25 cellular contexts compared by ENCODE assay signal in genomic region chr19:8457802-8458201, GRCh38. TPM values are rescaled to one million over a fixed set of nuclear protein-coding genes. Genes with fewer than 3 reads are reported as not detected.
DNase-seq lines count a peak whose midpoint lies in the region; ATAC-seq, FAIRE-seq and TF ChIP-seq lines count a peak whose summit lies in the region.
"Had no signal": no experiment of that assay in that cellular context is flagged by ENCODE, and none has a peak within 500 bp of the region (broad histone marks: within the 10 kb centered on the region; RNA-seq: fewer than 3 reads in every experiment).

No MANE protein-coding gene starts in this region.

- CTCF ChIA-PET in CD4-positive, alpha-beta T cell (lab: Charles Lee): no interaction called here
- CTCF ChIA-PET in GM12878 (lab: Yijun Ruan, JAX): interaction anchor here (1.0 to 1.1 kb wide), 2 partner anchors 121 to 123 kb away, joined by 3 to 5 read pairs; no protein-coding TSS in a partner anchor

- SMC1A ChIA-PET in GM12878 (lab: Charles Lee; ENCODE audit: uncharacterized antibody, unreplicated experiment): interaction anchor here (1.6 kb wide), 1 partner anchor 9 kb away, joined by 6 read pairs; no protein-coding TSS in a partner anchor

- H3K9me3 Mint-ChIP-seq in CD4-positive, alpha-beta T cell: no peaks in the 10 kb centered on the region
- H3K9me3 Mint-ChIP-seq: activated CD4-positive, alpha-beta T cell treated with anti-CD3 and anti-CD28 coated beads, Interleukin-2, amount 10 ng/mL, durations not matched to agents 7 days and 5 days; activated T-helper 2 cell treated with anti-CD3 and anti-CD28 coated beads, Interferon-gamma antibody, Interleukin-2, Interleukin-4, amounts not matched to agents 10 μg/mL and 5 μg/mL and 100 μg/mL, durations not matched to agents 14 hours and 24 hours and 36 hours; CD14-positive monocyte; HFFc6 had no signal

- no peak for TF ChIP-seq CTCF in CD4-positive, alpha-beta T cell (IDR thresholded peaks at IDR 0.05)
- TF ChIP-seq CTCF in GM12878 (IDR thresholded peaks at IDR 0.05 in 2 of 3, conservative IDR thresholded peaks at IDR 0.05 in 1 of 3; ENCODE audit: control insufficient read depth in 2 of 3, extremely low read depth in 1 of 3, insufficient read depth in 1 of 3, low read depth in 3 of 3, low read length in 3 of 3) (no peak), osteoblast (IDR thresholded peaks at IDR 0.05; ENCODE audit: extremely low read depth, low read depth, low read length) (no peak)

- POLR2A ChIA-PET in CD4-positive, alpha-beta T cell (lab: Charles Lee): interaction anchor here (3.3 kb wide), 1 partner anchor 13 kb away, joined by 15 read pairs; the partner anchor contains the start of gene HNRNPM
- POLR2A ChIA-PET in GM12878 (lab: Charles Lee): interaction anchor here (1.1 to 1.3 kb wide), 2 partner anchors 9 to 14 kb away, joined by 3 to 5 read pairs; no protein-coding TSS in a partner anchor

- ATAC-seq in activated CD4-positive, CD25-positive, alpha-beta regulatory T cell treated with anti-CD3 and anti-CD28 coated beads, Interleukin-2, amount 50 U/mL, for 24 hours: peak; percentile 64 to 69
- no peak for ATAC-seq in CD4-positive, alpha-beta T cell (ENCODE audit: poor library complexity)
- ATAC-seq in GM12878 (0 out of 3 replicates have a peak, but pooled peaks have one; percentile 8), HG02678 (IDR thresholded peaks at IDR 0.05; ENCODE audit: unreplicated experiment) (no peak)
- ATAC-seq: gastroesophageal sphincter had no signal

- peaks cover 95% of the 10 kb centered on the region for H3K4me1 Mint-ChIP-seq in CD4-positive, alpha-beta T cell (ENCODE audit: low read depth)

- H3K4me2 ChIP-seq in GM12878 (ENCODE audit: control insufficient read depth, insufficient read depth): no peak overlapping the region; the same call in 1 of the 2 replicates
- no peak overlapping the region for H3K4me2 ChIP-seq in osteoblast (ENCODE audit: insufficient read depth, low read length)

- no peaks in the 10 kb centered on the region for H3K27me3 ChIP-seq in CD4-positive, alpha-beta T cell (ENCODE audit: control insufficient read depth, insufficient read depth, low read length)
- H3K27me3 ChIP-seq in GM12878 (replicated peaks in 1 of 2; ENCODE audit: control insufficient read depth in 2 of 2, insufficient read depth in 2 of 2, low read length in 1 of 2): no peaks in the 10 kb centered on the region
- no peaks in the 10 kb centered on the region for H3K27me3 ChIP-seq in osteoblast (ENCODE audit: insufficient read depth, low read length)
- H3K27me3 ChIP-seq: ascending aorta, gastroesophageal sphincter, left lung had no signal

- H4K20me1 ChIP-seq in GM12878 (ENCODE audit: control insufficient read depth, insufficient read depth): peaks cover 40% of the 10 kb centered on the region
- H4K20me1 ChIP-seq in osteoblast (ENCODE audit: insufficient read depth, low read length): peaks cover 90% of the 10 kb centered on the region

- no peak for FAIRE-seq in GM12878 (lab: Jason Lieb, UNC)

- WGBS in GM12878 (ENCODE audit: insufficient coverage, insufficient replicate concordance, low lambda C conversion rate, missing lambda C conversion rate): 0% methylated on average over 2 of the region's 2 CpGs

- H3K79me2 ChIP-seq in GM12878 (ENCODE audit: control insufficient read depth, insufficient read depth, low read length) (peaks cover 98% of the 10 kb centered on the region), osteoblast (ENCODE audit: insufficient read depth, low read length) (peaks cover 97% of the 10 kb centered on the region)

- H3K27me3 Mint-ChIP-seq in CD4-positive, alpha-beta T cell: no peaks in the 10 kb centered on the region
- H3K27me3 Mint-ChIP-seq: activated CD4-positive, alpha-beta T cell treated with anti-CD3 and anti-CD28 coated beads, Interleukin-2, amount 10 ng/mL, durations not matched to agents 7 days and 5 days had no signal

- BruUV-seq in GM12878 (replicated peaks; lab: Mats Ljungman, UMichigan): TSS peak; percentile 3

- no peak for DNase-seq in activated CD4-positive, CD25-positive, alpha-beta regulatory T cell (lab: John Stamatoyannopoulos, UW)
- no peak for DNase-seq in CD4-positive, alpha-beta T cell
- DNase-seq in GM12878 (ENCODE audit: low read depth, low spot score) (no peak), osteoblast (ENCODE audit: insufficient read length, low spot score, missing footprints) (no peak), EL (no peak), NCI-H2196 treated with DMSO at 0.1 percent for 48 hours (lab: John Stamatoyannopoulos, UW; ENCODE audit: unreplicated experiment) (no peak)
- DNase-seq: activated CD4-positive, alpha-beta T cell treated with anti-CD3 and anti-CD28 coated beads, Interleukin-2, amount 10 ng/mL, durations not matched to agents 7 days and 5 days; HFFc6; NCI-H1436; PC-9; stimulated activated CD4-positive, alpha-beta T cell treated with anti-CD3 and anti-CD28 coated beads, Interleukin-12 subunit alpha, Interleukin-12 subunit beta, amount 100 ng/mL, for 4 hours; stimulated activated naive CD4-positive, alpha-beta T cell; T-helper 9 cell had no signal

- TF ChIP-seq EP300 in GM12878 (IDR thresholded peaks at IDR 0.05; ENCODE audit: borderline replicate concordance in 1 of 2, control insufficient read depth in 1 of 2, low read depth in 2 of 2, low read length in 2 of 2): no peak

- H3K9me3 ChIP-seq in CD4-positive, alpha-beta T cell (ENCODE audit: control insufficient read depth, low read length): no peaks in the 10 kb centered on the region
- H3K9me3 ChIP-seq in GM12878 (replicated peaks; ENCODE audit: control insufficient read depth, insufficient read depth, low read length) (no peaks in the 10 kb centered on the region), osteoblast (ENCODE audit: low read depth, low read length) (no peaks in the 10 kb centered on the region)
- H3K9me3 ChIP-seq: ascending aorta, gastroesophageal sphincter, left lung had no signal

- RAD21 ChIA-PET in GM12878 (lab: Charles Lee; ENCODE audit: unreplicated experiment): no interaction called here

- H3K36me3 ChIP-seq in GM12878 (ENCODE audit: control insufficient read depth in 2 of 2, insufficient read depth in 2 of 2, low read length in 1 of 2): peaks cover 15 to 51% of the 10 kb centered on the region in 2 experiments
- peaks cover 36% of the 10 kb centered on the region for H3K36me3 ChIP-seq in osteoblast (ENCODE audit: insufficient read depth, low read length)

- H2AFZ ChIP-seq in GM12878 (ENCODE audit: control insufficient read depth, low read depth, low read length) (no peak overlapping the region), osteoblast (ENCODE audit: low read length) (no peak overlapping the region)
- H2AFZ ChIP-seq: PC-9 had no signal

- H3K9ac ChIP-seq in GM12878 (ENCODE audit: control insufficient read depth, insufficient read depth, low read length): no peak overlapping the region

- H3K4me3 Mint-ChIP-seq in CD4-positive, alpha-beta T cell: no peak overlapping the region
- H3K4me3 Mint-ChIP-seq: activated CD4-positive, alpha-beta T cell treated with anti-CD3 and anti-CD28 coated beads, Interleukin-2, amount 10 ng/mL, durations not matched to agents 7 days and 5 days; CD14-positive monocyte; HFFc6 had no signal

- H3K27ac Mint-ChIP-seq in CD4-positive, alpha-beta T cell: peak overlapping the region; percentile 36
- H3K27ac Mint-ChIP-seq: activated CD4-positive, alpha-beta T cell treated with anti-CD3 and anti-CD28 coated beads, Interleukin-2, amount 10 ng/mL, durations not matched to agents 7 days and 5 days; activated T-helper 2 cell treated with anti-CD3 and anti-CD28 coated beads, Interferon-gamma antibody, Interleukin-2, Interleukin-4, amounts not matched to agents 10 μg/mL and 5 μg/mL and 100 μg/mL, durations not matched to agents 14 hours and 24 hours and 36 hours had no signal

- no peak for TF ChIP-seq RAD21 in GM12878 (IDR thresholded peaks at IDR 0.05; ENCODE audit: insufficient read depth, low read depth, low read length)

- H3K4me1 ChIP-seq in GM12878 (ENCODE audit: control insufficient read depth, insufficient read depth, low read length): peaks cover 13% of the 10 kb centered on the region
- peaks cover 37% of the 10 kb centered on the region for H3K4me1 ChIP-seq in osteoblast (ENCODE audit: insufficient read depth, low read length)

- H3K36me3 Mint-ChIP-seq in CD4-positive, alpha-beta T cell (ENCODE audit: low read depth): peaks cover 94% of the 10 kb centered on the region

- H3K4me3 ChIP-seq in GM12878: no peak overlapping the region
- H3K4me3 ChIP-seq in osteoblast (ENCODE audit: insufficient read depth, low read length): no peak overlapping the region
- H3K4me3 ChIP-seq: ascending aorta, coronary artery, gastroesophageal sphincter, left lung, PC-9 had no signal

- TF ChIP-seq POLR2A in GM12878 (IDR thresholded peaks at IDR 0.05; ENCODE audit: low read depth, low read length): no peak

- no peak overlapping the region for H3K27ac ChIP-seq in CD4-positive, alpha-beta T cell (ENCODE audit: low read depth, low read length)
- H3K27ac ChIP-seq in GM12878 (ENCODE audit: control insufficient read depth, insufficient read depth): no peak overlapping the region
- peak overlapping the region; percentile 91 for H3K27ac ChIP-seq in osteoblast (ENCODE audit: low read depth, low read length)
- H3K27ac ChIP-seq: left lung had no signal

- in situ Hi-C loops in GM12878 (cut with MboI): no loop called here

- intact Hi-C loops in CD4-positive, alpha-beta T cell (cut with DNase I, micrococcal nuclease): no loop called here
- intact Hi-C loops in GM12878 (cut with micrococcal nuclease; ENCODE audit: unreplicated experiment): no loop called here

RNA-seq across cellular contexts. Expression of gene HNRNPM, which starts 13.0 kb away (rescaled TPM):
- total RNA-seq in CD4-positive, alpha-beta T cell: 100 to 1,000 TPM; 269 to 272 TPM
- 182 and 185 TPM in 2 replicates for total RNA-seq in GM12878 (2013; cell fraction: nucleolus; rRNA removed)
- total RNA-seq in GM12878 (2014; rRNA removed) (127 and 175 TPM in 2 replicates), GM12878 (2014; rRNA removed; fragmentation: Illumina TruSeq; extraction: Trizol) (146 and 155 TPM in 2 replicates), GM12878 (2021) (314 and 339 TPM in 2 replicates), osteoblast (37.7 and 39.4 TPM in 2 replicates)
- 138 TPM for polyA plus RNA-seq in GM12878 (2011; ENCODE audit: low read depth)
- polyA plus RNA-seq in GM12878 (2011; rRNA removed) (131 and 134 TPM in 2 replicates), GM12878 (2014; fragmentation: Illumina TruSeq; extraction: Trizol) (233 and 245 TPM in 2 replicates), GM12878 (2014; fragmentation: Nextera tagmentation; extraction: Ambion mirVana) (10 to 100 TPM; 14.3 to 35.9 TPM), GM12878 (2014; rRNA removed) (220 and 260 TPM in 2 replicates), GM12878 (2016; fragmentation: Nextera tagmentation; extraction: Ambion mirVana) (100 to 1,000 TPM; 374 to 415 TPM)
- 149 and 253 TPM in 2 replicates for polyA plus RNA-seq in GM12878 (2011; cell fraction: cytosol; rRNA removed)
- 161 and 230 TPM in 2 replicates for polyA plus RNA-seq in GM12878 (2011; cell fraction: nucleus; rRNA removed)
- polyA plus RNA-seq in GM12878 (2012): 155 and 193 TPM in 2 replicates
- 98.7 and 117 TPM in 2 replicates for polyA minus RNA-seq in GM12878 (2011; rRNA and poly(A)+ RNA removed)
- polyA minus RNA-seq in GM12878 (2011; cell fraction: cytosol; rRNA and poly(A)+ RNA removed): 77.2 and 93.8 TPM in 2 replicates
- 66.1 and 115 TPM in 2 replicates for polyA minus RNA-seq in GM12878 (2011; cell fraction: nucleus; rRNA and poly(A)+ RNA removed)

RNA-seq across cellular contexts. Expression of gene PRAM1, which starts 44.6 kb away (rescaled TPM):
- 1 to 10 TPM; 4.3 to 6.3 TPM for total RNA-seq in CD4-positive, alpha-beta T cell
- total RNA-seq in GM12878 (2013; cell fraction: nucleolus; rRNA removed): 1.1 and 1.6 TPM in 2 replicates
- total RNA-seq in GM12878 (2014; rRNA removed): not detected in 2 replicates
- not detected in 2 replicates for total RNA-seq in GM12878 (2014; rRNA removed; fragmentation: Illumina TruSeq; extraction: Trizol)
- 0.08 TPM in 1 of 2 replicates, not detected in the other for total RNA-seq in GM12878 (2021)
- not detected for polyA plus RNA-seq in GM12878 (2011; ENCODE audit: low read depth)
- polyA plus RNA-seq in GM12878 (2011; rRNA removed): not detected in 2 replicates
- polyA plus RNA-seq in GM12878 (2011; cell fraction: cytosol; rRNA removed): not detected in 2 replicates
- polyA plus RNA-seq in GM12878 (2011; cell fraction: nucleus; rRNA removed): 0.18 and 0.30 TPM in 2 replicates
- 0.10 and 0.24 TPM in 2 replicates for polyA plus RNA-seq in GM12878 (2012)
- polyA plus RNA-seq in GM12878 (2014; fragmentation: Illumina TruSeq; extraction: Trizol): 0.03 TPM in 1 of 2 replicates, not detected in the other
- not detected for polyA plus RNA-seq in GM12878 (2014; fragmentation: Nextera tagmentation; extraction: Ambion mirVana)
- 0.08 and 0.49 TPM in 2 replicates for polyA plus RNA-seq in GM12878 (2014; rRNA removed)
- polyA plus RNA-seq in GM12878 (2016; fragmentation: Nextera tagmentation; extraction: Ambion mirVana): not detected
- polyA minus RNA-seq in GM12878 (2011; rRNA and poly(A)+ RNA removed): not detected in 2 replicates
- polyA minus RNA-seq in GM12878 (2011; cell fraction: cytosol; rRNA and poly(A)+ RNA removed): not detected in 2 replicates
- polyA minus RNA-seq in GM12878 (2011; cell fraction: nucleus; rRNA and poly(A)+ RNA removed): not detected in 2 replicates
- total RNA-seq in osteoblast: under 0.01 TPM in 1 of 2 replicates, not detected in the other
- total RNA-seq: A172, ascending aorta, HT1080, pulmonary artery endothelial cell, SK-MEL-5 had no signal

RNA-seq across cellular contexts. Expression of gene MARCHF2, which starts 44.7 kb away (rescaled TPM):
- 10 to 100 TPM; 20.0 to 22.2 TPM for total RNA-seq in CD4-positive, alpha-beta T cell
- 3.2 TPM in 2 replicates for total RNA-seq in GM12878 (2013; cell fraction: nucleolus; rRNA removed)
- 29.2 and 30.3 TPM in 2 replicates for total RNA-seq in GM12878 (2014; rRNA removed)
- total RNA-seq in GM12878 (2014; rRNA removed; fragmentation: Illumina TruSeq; extraction: Trizol): 7.4 TPM in 2 replicates
- total RNA-seq in GM12878 (2021): 12.3 and 14.3 TPM in 2 replicates
- polyA plus RNA-seq in GM12878 (2011; ENCODE audit: low read depth): 4.3 TPM
- 1.8 and 4.7 TPM in 2 replicates for polyA plus RNA-seq in GM12878 (2011; rRNA removed)
- 11.0 and 18.5 TPM in 2 replicates for polyA plus RNA-seq in GM12878 (2011; cell fraction: cytosol; rRNA removed)
- polyA plus RNA-seq in GM12878 (2011; cell fraction: nucleus; rRNA removed): 7.0 and 10.3 TPM in 2 replicates
- 9.5 and 13.0 TPM in 2 replicates for polyA plus RNA-seq in GM12878 (2012)
- 3.3 and 5.9 TPM in 2 replicates for polyA plus RNA-seq in GM12878 (2014; fragmentation: Illumina TruSeq; extraction: Trizol)
- 1 to 10 TPM; 1.6 to 2.8 TPM for polyA plus RNA-seq in GM12878 (2014; fragmentation: Nextera tagmentation; extraction: Ambion mirVana)
- 14.9 and 23.3 TPM in 2 replicates for polyA plus RNA-seq in GM12878 (2014; rRNA removed)
- 10 to 100 TPM; 15.5 to 16.4 TPM for polyA plus RNA-seq in GM12878 (2016; fragmentation: Nextera tagmentation; extraction: Ambion mirVana)
- polyA minus RNA-seq in GM12878 (2011; rRNA and poly(A)+ RNA removed): 2.3 and 8.2 TPM in 2 replicates
- 3.5 and 4.8 TPM in 2 replicates for polyA minus RNA-seq in GM12878 (2011; cell fraction: cytosol; rRNA and poly(A)+ RNA removed)
- polyA minus RNA-seq in GM12878 (2011; cell fraction: nucleus; rRNA and poly(A)+ RNA removed): 1.3 and 2.4 TPM in 2 replicates
- 69.8 and 72.5 TPM in 2 replicates for total RNA-seq in osteoblast

RNA-seq across cellular contexts. Expression of gene ZNF414, which starts 56.2 kb away (rescaled TPM):
- total RNA-seq in CD4-positive, alpha-beta T cell: 10 to 100 TPM; 36.3 to 38.0 TPM
- total RNA-seq in GM12878 (2013; cell fraction: nucleolus; rRNA removed): 8.0 and 13.6 TPM in 2 replicates
- 4.4 and 5.3 TPM in 2 replicates for total RNA-seq in GM12878 (2014; rRNA removed)
- 0.45 and 0.92 TPM in 2 replicates for total RNA-seq in GM12878 (2014; rRNA removed; fragmentation: Illumina TruSeq; extraction: Trizol)
- 23.7 and 26.4 TPM in 2 replicates for total RNA-seq in GM12878 (2021)
- polyA plus RNA-seq in GM12878 (2011; ENCODE audit: low read depth): 5.8 TPM
- 0.26 and 1.9 TPM in 2 replicates for polyA plus RNA-seq in GM12878 (2011; rRNA removed)
- 3.2 and 3.9 TPM in 2 replicates for polyA plus RNA-seq in GM12878 (2011; cell fraction: cytosol; rRNA removed)
- 17.8 and 22.8 TPM in 2 replicates for polyA plus RNA-seq in GM12878 (2011; cell fraction: nucleus; rRNA removed)
- 15.5 and 15.9 TPM in 2 replicates for polyA plus RNA-seq in GM12878 (2012)
- polyA plus RNA-seq in GM12878 (2014; fragmentation: Illumina TruSeq; extraction: Trizol): 0.94 TPM in 1 of 2 replicates, not detected in the other
- polyA plus RNA-seq in GM12878 (2014; fragmentation: Nextera tagmentation; extraction: Ambion mirVana): under 1 TPM in 1 of 2 experiments, not detected in 1; 0.16 TPM
- 12.5 and 24.5 TPM in 2 replicates for polyA plus RNA-seq in GM12878 (2014; rRNA removed)
- polyA plus RNA-seq in GM12878 (2016; fragmentation: Nextera tagmentation; extraction: Ambion mirVana): 10 to 100 TPM in 1 of 2 experiments, 1 to 10 TPM in 1; 5.7 to 12.1 TPM
- 0.80 and 3.5 TPM in 2 replicates for polyA minus RNA-seq in GM12878 (2011; rRNA and poly(A)+ RNA removed)
- 5.8 and 9.2 TPM in 2 replicates for polyA minus RNA-seq in GM12878 (2011; cell fraction: cytosol; rRNA and poly(A)+ RNA removed)
- polyA minus RNA-seq in GM12878 (2011; cell fraction: nucleus; rRNA and poly(A)+ RNA removed): 3.1 and 6.0 TPM in 2 replicates
- 2.9 and 6.9 TPM in 2 replicates for total RNA-seq in osteoblast

Comparison
In these comparisons a context has a peak if more than half of its experiments do, and no peak if none do; other contexts are left out.
1. ATAC-seq: peak in activated CD4-positive, CD25-positive, alpha-beta regulatory T cell treated with anti-CD3 and anti-CD28 coated beads, Interleukin-2, amount 50 U/mL, for 24 hours (2 of 2) and GM12878 (single experiment); none in CD4-positive, alpha-beta T cell (single experiment) and HG02678 (single experiment).